ENCODE assay signal across 8 cellular contexts in genomic region chr5:38831909-38832308, GRCh38. TPM values are rescaled to one million over a fixed set of nuclear protein-coding genes. Genes with fewer than 3 reads are reported as not detected.
A peak's percentile ranks its signal among the peaks of the same experiment; 100 is the strongest.
DNase-seq lines count a peak whose midpoint lies in the region; ATAC-seq, FAIRE-seq and TF ChIP-seq lines count a peak whose summit lies in the region.

No MANE protein-coding gene starts in this region.

- no peak overlapping the region for H2AFZ ChIP-seq in endothelial cell of umbilical vein (ENCODE audit: low read depth, low read length)

- no peak for FAIRE-seq in endothelial cell of umbilical vein (lab: Jason Lieb, UNC)

- peaks cover 8% of the 10 kb centered on the region for H3K4me1 ChIP-seq in endothelial cell of umbilical vein (ENCODE audit: control insufficient read depth, extremely low read depth, insufficient read depth, low read length)
- no peaks in the 10 kb centered on the region for H3K4me1 ChIP-seq in Peyer's patch

- dilution Hi-C loops in endothelial cell of umbilical vein (cut with MboI; ENCODE audit: extremely low pct_ligation_motif_present, low sequenced_read_pairs) = no loop called here

- no peaks in the 10 kb centered on the region for H3K27me3 ChIP-seq in endothelial cell of umbilical vein (ENCODE audit: control insufficient read depth in 2 of 2, insufficient read depth in 2 of 2, low read length in 2 of 2)
- H3K27me3 ChIP-seq in Peyer's patch = no peaks in the 10 kb centered on the region

- TF ChIP-seq POLR2A in endothelial cell of umbilical vein (IDR thresholded peaks at IDR 0.05; ENCODE audit: low read depth, low read length) (no peak), Peyer's patch (IDR thresholded peaks at IDR 0.05) (no peak)

- H3K27ac ChIP-seq in endothelial cell of umbilical vein (ENCODE audit: insufficient read depth, low read depth, low read length) = no peak overlapping the region
- H3K27ac ChIP-seq in Peyer's patch = no peak overlapping the region

- H3K36me3 ChIP-seq in endothelial cell of umbilical vein (ENCODE audit: control insufficient read depth in 2 of 2, extremely low read depth in 1 of 2, insufficient read depth in 2 of 2, low read length in 2 of 2) = no peaks in the 10 kb centered on the region
- H3K36me3 ChIP-seq in Peyer's patch = no peaks in the 10 kb centered on the region

- intact Hi-C loops in endothelial cell of umbilical vein (cut with micrococcal nuclease) = loop anchor here (1.0 kb wide), 1 partner anchor 90 kb away; no protein-coding TSS in a partner anchor
- intact Hi-C loops in sciatic nerve (cut with DNase I) = no loop called here

- CTCF ChIA-PET in endothelial cell of umbilical vein (lab: Charles Lee) = interaction anchor here (1.1 to 6.4 kb wide), 5 partner anchors 15 to 390 kb away, joined by 3 to 41 read pairs (median 6); partner anchors contain the start of gene OSMR

- no peaks in the 10 kb centered on the region for H3K79me2 ChIP-seq in endothelial cell of umbilical vein (ENCODE audit: control insufficient read depth, insufficient read depth, low read length)

- H3K9me3 ChIP-seq in endothelial cell of umbilical vein (replicated peaks; ENCODE audit: control insufficient read depth, insufficient read depth, low read length) = no peaks in the 10 kb centered on the region
- H3K9me3 ChIP-seq in Peyer's patch = no peaks in the 10 kb centered on the region

- DNase-seq in NCI-H1694 (lab: John Stamatoyannopoulos, UW) = peak; percentile 5
- DNase-seq in NCI-H1694 treated with DMSO at 0.1 percent for 48 hours (lab: John Stamatoyannopoulos, UW) = no peak
- DNase-seq in NCI-H226 = peak; percentile 39
- peak; percentile 43 for DNase-seq in endothelial cell of umbilical vein (ENCODE audit: low read depth, low spot score)
- DNase-seq in sciatic nerve (ENCODE audit: low spot score) = no peak
- DNase-seq in Peyer's patch = no peak
- no peak for DNase-seq in AG20443 (ENCODE audit: low spot score)
- no peak for DNase-seq in NCI-H446 treated with DMSO at 0.1 percent for 48 hours (lab: John Stamatoyannopoulos, UW)

- no peaks in the 10 kb centered on the region for H4K20me1 ChIP-seq in endothelial cell of umbilical vein (replicated peaks; ENCODE audit: control insufficient read depth, extremely low read depth, insufficient read depth, low read length)

- H3K4me2 ChIP-seq in endothelial cell of umbilical vein (ENCODE audit: insufficient read depth, low read length) = no peak overlapping the region

- H3K4me3 ChIP-seq in endothelial cell of umbilical vein (replicated peaks in 1 of 3; ENCODE audit: insufficient read depth in 1 of 3, low read depth in 1 of 3, low read length in 3 of 3) (no peak overlapping the region), Peyer's patch (no peak overlapping the region)

- POLR2A ChIA-PET in endothelial cell of umbilical vein (lab: Charles Lee) = no interaction called here

- no peaks in the 10 kb centered on the region for H3K9me1 ChIP-seq in endothelial cell of umbilical vein (replicated peaks; ENCODE audit: control insufficient read depth, extremely low read depth, insufficient read depth, low read length)

- TF ChIP-seq CTCF in endothelial cell of umbilical vein (IDR thresholded peaks at IDR 0.05; ENCODE audit: extremely low read depth in 1 of 2, insufficient read depth in 1 of 2, low read depth in 1 of 2, low read length in 2 of 2) = peak; percentile 41 to 71
- peak in 2 of 6 experiments; percentile 11 to 29 for TF ChIP-seq CTCF in Peyer's patch (IDR thresholded peaks at IDR 0.05)

- no TSS peak for BruUV-seq in endothelial cell of umbilical vein (replicated peaks; lab: Mats Ljungman, UMichigan)

- H3K9ac ChIP-seq in endothelial cell of umbilical vein (replicated peaks; ENCODE audit: extremely low read depth, insufficient read depth, low read length) = no peak overlapping the region

- peak; percentile 56 for ATAC-seq in sciatic nerve

TF ChIP-seq in endothelial cell of umbilical vein, 7 proteins besides CTCF, POLR2A, EP300 and RAD21:
- TF ChIP-seq MAX (IDR thresholded peaks at IDR 0.05; ENCODE audit: insufficient read depth, insufficient read length) (no peak), EZH2 (IDR thresholded peaks at IDR 0.05; ENCODE audit: borderline replicate concordance, low read depth, low read length, severe bottlenecking) (no peak), MYC (IDR thresholded peaks at IDR 0.05; ENCODE audit: low read depth, low read length) (no peak), POLR2AphosphoS5 (IDR thresholded peaks at IDR 0.05; ENCODE audit: insufficient read depth, low read depth, low read length) (no peak), GATA2 (IDR thresholded peaks at IDR 0.05; ENCODE audit: insufficient read depth, insufficient read length, low read depth, low read length) (no peak), FOS (IDR thresholded peaks at IDR 0.05; ENCODE audit: borderline replicate concordance, insufficient read depth, low read length) (no peak), JUN (IDR thresholded peaks at IDR 0.05; ENCODE audit: borderline replicate concordance, insufficient read depth, insufficient read length, low read depth) (no peak)
TF ChIP-seq in endothelial cell of umbilical vein: peak in this region for 0.

RNA-seq across cellular contexts. Expression of gene OSMR, which starts 13.9 kb away (rescaled TPM):
- total RNA-seq in endothelial cell of umbilical vein (12.8 and 19.7 TPM in 2 replicates), sciatic nerve (103 TPM), Peyer's patch (10 to 100 TPM in 3 of 4 donors, 1 to 10 TPM in 1; 3.5 to 25.6 (median 15.3) TPM)
- 6.1 TPM in 2 replicates for polyA plus RNA-seq in endothelial cell of umbilical vein
- polyA plus RNA-seq in endothelial cell of umbilical vein (2011; cell fraction: cytosol; rRNA removed) = 4.4 and 5.2 TPM in 2 replicates
- polyA plus RNA-seq in endothelial cell of umbilical vein (2011; cell fraction: nucleus; rRNA removed) = 7.7 and 9.9 TPM in 2 replicates
- polyA plus RNA-seq in endothelial cell of umbilical vein (2012) = 3.6 and 3.8 TPM in 2 replicates
- 9.8 and 10.5 TPM in 2 replicates for polyA minus RNA-seq in endothelial cell of umbilical vein
- 14.6 TPM for polyA minus RNA-seq in endothelial cell of umbilical vein (2011; cell fraction: cytosol; rRNA and poly(A)+ RNA removed)
- polyA minus RNA-seq in endothelial cell of umbilical vein (2011; cell fraction: nucleus; rRNA and poly(A)+ RNA removed) = 15.5 and 16.8 TPM in 2 replicates

Comparison
In these comparisons a context has a peak if more than half of its experiments do, and no peak if none do; other contexts are left out.
1. DNase-seq: peak in NCI-H1694 (single experiment), NCI-H226 (single experiment) and endothelial cell of umbilical vein (single experiment); none in NCI-H1694 treated with DMSO at 0.1 percent for 48 hours (single experiment), sciatic nerve (single experiment), Peyer's patch (0 of 3), AG20443 (single experiment) and NCI-H446 treated with DMSO at 0.1 percent for 48 hours (single experiment).